In the genomic region with DNA sequence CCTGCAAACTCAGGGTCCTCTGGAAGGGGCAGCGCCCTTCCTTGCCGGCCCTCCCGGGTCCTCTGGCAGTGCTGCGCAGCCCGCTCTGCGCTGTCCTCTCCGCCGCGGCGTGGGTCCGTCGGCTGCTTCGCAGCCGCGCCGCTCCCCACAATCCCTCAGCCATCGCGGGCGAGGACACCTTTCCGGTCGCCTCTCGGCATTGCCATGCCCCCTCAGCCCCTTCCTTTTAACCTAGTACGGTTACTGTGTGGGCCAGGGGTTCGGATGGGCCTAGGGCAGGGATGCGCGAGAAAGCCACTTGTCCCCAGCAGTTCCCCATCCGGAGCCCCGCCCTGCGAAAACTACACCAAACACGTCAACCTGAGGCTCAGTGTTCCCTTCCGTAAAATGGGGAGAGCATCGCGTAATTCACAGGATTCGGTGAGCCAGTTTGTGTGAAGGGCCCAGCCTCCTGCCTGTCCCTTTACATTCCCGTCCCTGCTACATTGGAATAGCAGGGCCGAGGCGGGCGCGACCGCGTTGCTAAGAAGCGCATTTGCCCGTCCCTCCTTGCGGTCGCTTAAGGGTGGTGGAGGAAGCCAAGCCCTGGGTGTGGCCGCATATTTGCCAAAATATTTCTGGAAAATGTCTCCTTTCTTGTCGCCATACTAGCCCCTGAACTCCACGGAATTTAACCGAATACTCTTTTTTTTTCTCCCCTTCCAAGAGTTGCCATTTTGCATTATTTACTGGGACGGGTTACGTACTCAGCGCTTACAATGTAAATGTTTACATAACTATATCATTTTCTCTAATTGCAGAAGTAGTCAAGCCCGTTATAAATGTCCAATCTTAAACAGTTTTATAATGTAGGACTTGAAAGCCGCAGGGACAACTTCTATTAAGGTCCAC, we compare ENCODE assay signal across 8 cellular contexts. TPM values are rescaled to one million over a fixed set of nuclear protein-coding genes. Genes with fewer than 3 reads are reported as not detected.
DNase-seq lines count a peak whose midpoint lies in the region; ATAC-seq, FAIRE-seq and TF ChIP-seq lines count a peak whose summit lies in the region.

No MANE protein-coding gene starts in this region.

- H3K4me2 ChIP-seq in astrocyte (ENCODE audit: low read length), result peak overlapping the region; percentile 90
- H3K4me2 ChIP-seq in skeletal muscle satellite cell (ENCODE audit: low read length), result peak overlapping the region; percentile 97

- FAIRE-seq in H54 (lab: Jason Lieb, UNC), result no peak
- no peak for FAIRE-seq in astrocyte (lab: Jason Lieb, UNC)

- peaks cover 12 to 38% (median 27%) of the 10 kb centered on the region in 4 donors for H3K4me1 Mint-ChIP-seq in CD4-positive, alpha-beta memory T cell
- H3K4me1 Mint-ChIP-seq in astrocyte (ENCODE audit: low read depth, unreplicated experiment), result peaks cover 9% of the 10 kb centered on the region

- H3K4me1 ChIP-seq in CD4-positive, alpha-beta memory T cell (ENCODE audit: insufficient read depth, low read length), result peaks cover 36% of the 10 kb centered on the region
- H3K4me1 ChIP-seq in astrocyte (ENCODE audit: insufficient read depth, low read length) (peaks cover 31% of the 10 kb centered on the region), skeletal muscle satellite cell (ENCODE audit: control insufficient read depth, insufficient read depth, low read length) (peaks cover 40% of the 10 kb centered on the region)

- CTCF ChIA-PET in CD4-positive, alpha-beta memory T cell (lab: Charles Lee; ENCODE audit: partially characterized antibody), result interaction anchor here (1.0 to 5.0 kb wide), 20 partner anchors 8 to 594 kb away, joined by 3 to 148 read pairs (median 5); a partner anchor contains a TSS

- no peaks in the 10 kb centered on the region for H3K36me3 ChIP-seq in CD4-positive, alpha-beta memory T cell (ENCODE audit: insufficient read depth, low read length)
- H3K36me3 ChIP-seq in astrocyte (ENCODE audit: insufficient read depth, low read length) (no peaks in the 10 kb centered on the region), skeletal muscle satellite cell (ENCODE audit: insufficient read depth, low read length) (no peaks in the 10 kb centered on the region)

- TF ChIP-seq CTCF in astrocyte (IDR thresholded peaks at IDR 0.05; ENCODE audit: insufficient read depth, low read depth, low read length), result no peak

- peak overlapping the region; percentile 84 to 96 (median 92) for H3K4me3 Mint-ChIP-seq in CD4-positive, alpha-beta memory T cell
- H3K4me3 Mint-ChIP-seq in astrocyte (ENCODE audit: unreplicated experiment), result peak overlapping the region; percentile 86

- H3K79me2 ChIP-seq in astrocyte (ENCODE audit: insufficient read depth, low read length), result no peaks in the 10 kb centered on the region

- peak overlapping the region; percentile 53 to 81 for H3K4me3 ChIP-seq in CD4-positive, alpha-beta memory T cell (ENCODE audit: low read length in 2 of 2)
- H3K4me3 ChIP-seq in astrocyte (ENCODE audit: insufficient read depth, low read depth, low read length) (peak overlapping the region; percentile 65), iPS-11a (ENCODE audit: low read depth, low read length) (peak overlapping the region; percentile 38), skeletal muscle satellite cell (ENCODE audit: low read length) (peak overlapping the region; percentile 73)

- intact Hi-C loops in CD4-positive, alpha-beta memory T cell (cut with micrococcal nuclease), result loop anchor here (1.0 to 5.0 kb wide), 9 partner anchors 13 to 594 kb away; a partner anchor contains a TSS

- peak; percentile 44 to 67 (median 61) for DNase-seq in CD4-positive, alpha-beta memory T cell
- DNase-seq in H54 (ENCODE audit: insufficient read length, low spot score) (no peak), RPMI7951 (ENCODE audit: low read depth) (peak; percentile 73), astrocyte (ENCODE audit: low read depth) (peak; percentile 48)

- H3K27ac ChIP-seq in CD4-positive, alpha-beta memory T cell (ENCODE audit: low read depth, low read length), result peak overlapping the region; percentile 32
- no peak overlapping the region for H3K27ac ChIP-seq in astrocyte (ENCODE audit: low read depth, low read length)

- peaks cover 0 to 2% (median 0%) of the 10 kb centered on the region in 8 donors for H3K9me3 Mint-ChIP-seq in CD4-positive, alpha-beta memory T cell
- H3K9me3 Mint-ChIP-seq in astrocyte (ENCODE audit: unreplicated experiment), result no peaks in the 10 kb centered on the region

- peaks cover 7 to 19% of the 10 kb centered on the region in 2 donors for H3K27me3 Mint-ChIP-seq in CD4-positive, alpha-beta memory T cell
- H3K27me3 Mint-ChIP-seq in astrocyte (ENCODE audit: low read depth, unreplicated experiment), result peaks cover 17% of the 10 kb centered on the region

- no peaks in the 10 kb centered on the region for H3K36me3 Mint-ChIP-seq in CD4-positive, alpha-beta memory T cell
- peaks cover 5% of the 10 kb centered on the region for H3K36me3 Mint-ChIP-seq in astrocyte (ENCODE audit: low read depth, unreplicated experiment)

- ATAC-seq in GM19023 (IDR thresholded peaks at IDR 0.05; ENCODE audit: unreplicated experiment) (no peak), HG03520 (IDR thresholded peaks at IDR 0.05; ENCODE audit: unreplicated experiment) (no peak)

- H3K9me3 ChIP-seq in CD4-positive, alpha-beta memory T cell (ENCODE audit: control insufficient read depth in 1 of 2, low read length in 2 of 2), result no peaks in the 10 kb centered on the region
- H3K9me3 ChIP-seq in astrocyte (ENCODE audit: insufficient read depth, low read depth, low read length) (no peaks in the 10 kb centered on the region), skeletal muscle satellite cell (replicated peaks; ENCODE audit: low read length) (no peaks in the 10 kb centered on the region)

- H3K27me3 ChIP-seq in CD4-positive, alpha-beta memory T cell (ENCODE audit: insufficient read depth, low read length), result no peaks in the 10 kb centered on the region
- H3K27me3 ChIP-seq in astrocyte (ENCODE audit: insufficient read depth, low read length) (no peaks in the 10 kb centered on the region), skeletal muscle satellite cell (ENCODE audit: control insufficient read depth, insufficient read depth, low read length) (no peaks in the 10 kb centered on the region)

- H4K20me1 ChIP-seq in astrocyte (ENCODE audit: insufficient read depth, low read length), result no peaks in the 10 kb centered on the region

- peak overlapping the region; percentile 87 to 98 (median 95) for H3K27ac Mint-ChIP-seq in CD4-positive, alpha-beta memory T cell
- H3K27ac Mint-ChIP-seq in astrocyte (ENCODE audit: unreplicated experiment), result peak overlapping the region; percentile 37

- peak overlapping the region; percentile 55 for H3K9ac ChIP-seq in astrocyte (ENCODE audit: low read length)
- H3K9ac ChIP-seq in skeletal muscle satellite cell (ENCODE audit: low read depth, low read length), result peak overlapping the region; percentile 86

- POLR2A ChIA-PET in CD4-positive, alpha-beta memory T cell (lab: Charles Lee; ENCODE audit: partially characterized antibody), result interaction anchor here (0.7 to 2.9 kb wide), 6 partner anchors 13 to 53 kb away, joined by 3 to 52 read pairs (median 5); a partner anchor contains a TSS

- TF ChIP-seq POLR2A in H54 (IDR thresholded peaks at IDR 0.05; ENCODE audit: low read depth, low read length), result 0 out of 2 replicates have a peak, but pooled peaks have one; percentile 14

- peak overlapping the region; percentile 77 for H2AFZ ChIP-seq in astrocyte (ENCODE audit: low read depth, low read length)

RNA-seq across cellular contexts. Expression of a gene that starts 13.2 kb away (rescaled TPM):
- 1 to 10 TPM; 1.9 to 2.0 TPM for total RNA-seq in CD4-positive, alpha-beta memory T cell
- polyA plus RNA-seq in CD4-positive, alpha-beta memory T cell, result 1 to 10 TPM; 1.6 to 1.9 TPM
- total RNA-seq in RPMI7951 (2014; rRNA removed; shearing (Covaris generic)), result 40.3 and 41.7 TPM in 2 replicates
- total RNA-seq in astrocyte, result 25.1 and 38.3 TPM in 2 replicates
- total RNA-seq in skeletal muscle satellite cell (2012; rRNA removed), result 22.6 and 47.8 TPM in 2 replicates

RNA-seq across cellular contexts. Expression of a gene that starts 23.8 kb away (rescaled TPM):
- 10 to 100 TPM; 53.5 to 62.5 TPM for total RNA-seq in CD4-positive, alpha-beta memory T cell
- 10 to 100 TPM in 1 of 2 donors, 1 to 10 TPM in 1; 2.9 to 16.2 TPM for polyA plus RNA-seq in CD4-positive, alpha-beta memory T cell
- total RNA-seq in RPMI7951 (2014; rRNA removed; shearing (Covaris generic)), result 28.4 and 35.2 TPM in 2 replicates
- total RNA-seq in astrocyte, result 344 and 348 TPM in 2 replicates
- total RNA-seq in skeletal muscle satellite cell (2012; rRNA removed), result 93.3 and 93.7 TPM in 2 replicates

RNA-seq across cellular contexts. Expression of a gene that starts 53.5 kb away (rescaled TPM):
- 100 to 1,000 TPM; 340 to 343 TPM for total RNA-seq in CD4-positive, alpha-beta memory T cell
- polyA plus RNA-seq in CD4-positive, alpha-beta memory T cell, result 10 to 100 TPM; 75.1 to 99.2 TPM
- total RNA-seq in RPMI7951 (2014; rRNA removed; shearing (Covaris generic)), result 41.6 and 44.0 TPM in 2 replicates
- total RNA-seq in astrocyte, result 59.1 and 62.8 TPM in 2 replicates
- total RNA-seq in skeletal muscle satellite cell (2012; rRNA removed), result 35.8 and 42.3 TPM in 2 replicates
